13 cellular contexts compared by ENCODE assay signal in genomic region chr19:50378169-50378862, GRCh38. TPM values are rescaled to one million over a fixed set of nuclear protein-coding genes. Genes with fewer than 3 reads are reported as not detected.
A peak's percentile ranks its signal among the peaks of the same experiment; 100 is the strongest.
DNase-seq lines count a peak whose midpoint lies in the region; ATAC-seq and TF ChIP-seq lines count a peak whose summit lies in the region.
"Had no signal": no experiment of that assay in that cellular context is flagged by ENCODE, and none has a peak within 500 bp of the region (broad histone marks: within the 10 kb centered on the region; RNA-seq: fewer than 3 reads in every experiment).

No MANE protein-coding gene starts in this region.

- peak overlapping the region; percentile 100 for H3K27ac ChIP-seq in neutrophil
- H3K27ac ChIP-seq: KMS-11, ovary, testis had no signal

- TF ChIP-seq POLR2A in lower leg skin (IDR thresholded peaks at IDR 0.05): no peak

- H3K27ac Mint-ChIP-seq in activated CD4-positive, alpha-beta memory T cell treated with anti-CD3 and anti-CD28 coated beads for 36 hours: no peak overlapping the region
- no peak overlapping the region for H3K27ac Mint-ChIP-seq in activated CD4-positive, alpha-beta memory T cell treated with anti-CD3 and anti-CD28 coated beads, Interleukin-2, amount 10 ng/mL, durations not matched to agents 7 days and 5 days
- H3K27ac Mint-ChIP-seq in activated naive CD8-positive, alpha-beta T cell treated with anti-CD3 and anti-CD28 coated beads, Interleukin-2, amount 50 U/mL, for 24 hours: peak overlapping the region; percentile 52

- no peaks in the 10 kb centered on the region for H3K27me3 Mint-ChIP-seq in activated CD4-positive, alpha-beta memory T cell treated with anti-CD3 and anti-CD28 coated beads for 36 hours
- no peaks in the 10 kb centered on the region for H3K27me3 Mint-ChIP-seq in activated CD4-positive, alpha-beta memory T cell treated with anti-CD3 and anti-CD28 coated beads, Interleukin-2, amount 10 ng/mL, durations not matched to agents 7 days and 5 days
- no peaks in the 10 kb centered on the region for H3K27me3 Mint-ChIP-seq in activated naive CD8-positive, alpha-beta T cell treated with anti-CD3 and anti-CD28 coated beads, Interleukin-2, amount 50 U/mL, for 24 hours

- peaks cover 25% of the 10 kb centered on the region for H3K4me1 Mint-ChIP-seq in activated CD4-positive, alpha-beta memory T cell treated with anti-CD3 and anti-CD28 coated beads for 36 hours (ENCODE audit: low read depth)
- peaks cover 35% of the 10 kb centered on the region for H3K4me1 Mint-ChIP-seq in activated CD4-positive, alpha-beta memory T cell treated with anti-CD3 and anti-CD28 coated beads, Interleukin-2, amount 10 ng/mL, durations not matched to agents 7 days and 5 days
- H3K4me1 Mint-ChIP-seq in activated naive CD8-positive, alpha-beta T cell treated with anti-CD3 and anti-CD28 coated beads, Interleukin-2, amount 50 U/mL, for 24 hours: peaks cover 23% of the 10 kb centered on the region

- peaks cover 2 to 13% of the 10 kb centered on the region in 2 experiments for H3K4me1 ChIP-seq in neutrophil (ENCODE audit: control insufficient read depth in 1 of 2, insufficient read depth in 1 of 2, low read depth in 1 of 2, low read length in 1 of 2)

- no peaks in the 10 kb centered on the region for H3K9me3 ChIP-seq in neutrophil
- H3K9me3 ChIP-seq: ovary, testis had no signal

- intact Hi-C loops in activated CD4-positive, alpha-beta memory T cell treated with anti-CD3 and anti-CD28 coated beads for 36 hours (cut with micrococcal nuclease): no loop called here
- intact Hi-C loops in lower leg skin (cut with DNase I; ENCODE audit: low total_unique reads): no loop called here

- CTCF ChIA-PET in activated CD4-positive, alpha-beta memory T cell treated with anti-CD3 and anti-CD28 coated beads for 36 hours (lab: Charles Lee): no interaction called here
- CTCF ChIA-PET in activated CD4-positive, alpha-beta memory T cell treated with anti-CD3 and anti-CD28 coated beads, Interleukin-2, amount 10 ng/mL, durations not matched to agents 7 days and 5 days (lab: Charles Lee): no interaction called here

- no peak overlapping the region for H3K4me3 ChIP-seq in neutrophil (ENCODE audit: low read depth in 1 of 2, low read length in 1 of 2)
- no peak overlapping the region for H3K4me3 ChIP-seq in lower leg skin (ENCODE audit: low read depth, poor library complexity, severe bottlenecking)
- H3K4me3 ChIP-seq: ovary, testis had no signal

- H3K4me3 Mint-ChIP-seq in activated CD4-positive, alpha-beta memory T cell treated with anti-CD3 and anti-CD28 coated beads for 36 hours: peak overlapping the region; percentile 1
- no peak overlapping the region for H3K4me3 Mint-ChIP-seq in activated CD4-positive, alpha-beta memory T cell treated with anti-CD3 and anti-CD28 coated beads, Interleukin-2, amount 10 ng/mL, durations not matched to agents 7 days and 5 days
- H3K4me3 Mint-ChIP-seq in activated naive CD8-positive, alpha-beta T cell treated with anti-CD3 and anti-CD28 coated beads, Interleukin-2, amount 50 U/mL, for 24 hours: no peak overlapping the region

- WGBS in lower leg skin, 2 donors: 90% methylated on average over 32 to 34 of the region's 36 CpGs

- peaks cover 30% of the 10 kb centered on the region for H3K36me3 Mint-ChIP-seq in activated CD4-positive, alpha-beta memory T cell treated with anti-CD3 and anti-CD28 coated beads for 36 hours
- H3K36me3 Mint-ChIP-seq in activated CD4-positive, alpha-beta memory T cell treated with anti-CD3 and anti-CD28 coated beads, Interleukin-2, amount 10 ng/mL, durations not matched to agents 7 days and 5 days (ENCODE audit: low read depth): peaks cover 44% of the 10 kb centered on the region
- peaks cover 19% of the 10 kb centered on the region for H3K36me3 Mint-ChIP-seq in activated naive CD8-positive, alpha-beta T cell treated with anti-CD3 and anti-CD28 coated beads, Interleukin-2, amount 50 U/mL, for 24 hours (ENCODE audit: low read depth)

- ATAC-seq in activated naive CD8-positive, alpha-beta T cell treated with anti-CD3 and anti-CD28 coated beads, Interleukin-2, amount 50 U/mL, for 24 hours: no peak
- ATAC-seq in HG03196 (IDR thresholded peaks at IDR 0.05; ENCODE audit: unreplicated experiment): no peak

- no peaks in the 10 kb centered on the region for H3K9me3 Mint-ChIP-seq in activated CD4-positive, alpha-beta memory T cell treated with anti-CD3 and anti-CD28 coated beads for 36 hours
- no peaks in the 10 kb centered on the region for H3K9me3 Mint-ChIP-seq in activated CD4-positive, alpha-beta memory T cell treated with anti-CD3 and anti-CD28 coated beads, Interleukin-2, amount 10 ng/mL, durations not matched to agents 7 days and 5 days
- H3K9me3 Mint-ChIP-seq in activated naive CD8-positive, alpha-beta T cell treated with anti-CD3 and anti-CD28 coated beads, Interleukin-2, amount 50 U/mL, for 24 hours: no peaks in the 10 kb centered on the region

- H3K36me3 ChIP-seq in neutrophil: peaks cover 68% of the 10 kb centered on the region
- H3K36me3 ChIP-seq: ovary had no signal

- no peak for TF ChIP-seq CTCF in neutrophil (IDR thresholded peaks at IDR 0.05)
- TF ChIP-seq CTCF in lower leg skin (IDR thresholded peaks at IDR 0.05): no peak

- no peaks in the 10 kb centered on the region for H3K27me3 ChIP-seq in neutrophil
- H3K27me3 ChIP-seq: ovary, testis had no signal

- POLR2A ChIA-PET in activated CD4-positive, alpha-beta memory T cell treated with anti-CD3 and anti-CD28 coated beads for 36 hours (lab: Charles Lee): interaction anchor here (1.1 kb wide), 1 partner anchor 20 kb away, joined by 3 read pairs; no protein-coding TSS in a partner anchor
- POLR2A ChIA-PET in activated CD4-positive, alpha-beta memory T cell treated with anti-CD3 and anti-CD28 coated beads, Interleukin-2, amount 10 ng/mL, durations not matched to agents 7 days and 5 days (lab: Charles Lee): interaction anchor here (1.6 kb wide), 1 partner anchor 21 kb away, joined by 8 read pairs; no protein-coding TSS in a partner anchor

- DNase-seq in activated CD4-positive, alpha-beta memory T cell treated with anti-CD3 and anti-CD28 coated beads for 36 hours: no peak
- DNase-seq in activated CD4-positive, alpha-beta memory T cell treated with anti-CD3 and anti-CD28 coated beads, Interleukin-2, amount 10 ng/mL, durations not matched to agents 7 days and 5 days: no peak
- no peak for DNase-seq in activated naive CD8-positive, alpha-beta T cell treated with anti-CD3 and anti-CD28 coated beads, Interleukin-2, amount 50 U/mL, for 24 hours
- no peak for DNase-seq in lower leg skin (ENCODE audit: low spot score in 2 of 2)
- DNase-seq: mesenchymal stem cell, NCI-H1417 treated with DMSO at 0.1 percent for 48 hours, NCI-H446, testis had no signal

RNA-seq across cellular contexts. Expression of gene NR1H2, which starts 2.1 kb away (rescaled TPM):
- 10 to 100 TPM; 73.9 to 75.6 TPM for total RNA-seq in activated CD4-positive, alpha-beta memory T cell treated with anti-CD3 and anti-CD28 coated beads for 36 hours
- total RNA-seq in activated CD4-positive, alpha-beta memory T cell treated with anti-CD3 and anti-CD28 coated beads, Interleukin-2, amount 10 ng/mL, durations not matched to agents 7 days and 5 days: 10 to 100 TPM; 79.7 to 86.2 TPM
- total RNA-seq in lower leg skin: 100 to 1,000 TPM in 3 of 4 donors, 10 to 100 TPM in 1; 83.1 to 112 (median 103) TPM

RNA-seq across cellular contexts. Expression of gene POLD1, which starts 5.8 kb away (rescaled TPM):
- total RNA-seq in activated CD4-positive, alpha-beta memory T cell treated with anti-CD3 and anti-CD28 coated beads for 36 hours: 100 to 1,000 TPM; 190 to 191 TPM
- total RNA-seq in activated CD4-positive, alpha-beta memory T cell treated with anti-CD3 and anti-CD28 coated beads, Interleukin-2, amount 10 ng/mL, durations not matched to agents 7 days and 5 days: 100 to 1,000 TPM; 117 to 119 TPM
- 10 to 100 TPM; 16.8 to 26.6 (median 20.0) TPM for total RNA-seq in lower leg skin

RNA-seq across cellular contexts. Expression of gene NAPSA, which starts 12.9 kb away (rescaled TPM):
- 10 to 100 TPM; 88.8 to 99.8 TPM for total RNA-seq in activated CD4-positive, alpha-beta memory T cell treated with anti-CD3 and anti-CD28 coated beads for 36 hours
- total RNA-seq in activated CD4-positive, alpha-beta memory T cell treated with anti-CD3 and anti-CD28 coated beads, Interleukin-2, amount 10 ng/mL, durations not matched to agents 7 days and 5 days: 1 to 10 TPM; 3.2 to 3.9 TPM
- 1 to 10 TPM in 3 of 4 donors, under 1 TPM in 1; 0.51 to 5.9 (median 2.6) TPM for total RNA-seq in lower leg skin

RNA-seq across cellular contexts. Expression of gene SPIB, which starts 40.4 kb away (rescaled TPM):
- total RNA-seq in activated CD4-positive, alpha-beta memory T cell treated with anti-CD3 and anti-CD28 coated beads for 36 hours: under 1 TPM; 0.45 to 0.80 TPM
- total RNA-seq in activated CD4-positive, alpha-beta memory T cell treated with anti-CD3 and anti-CD28 coated beads, Interleukin-2, amount 10 ng/mL, durations not matched to agents 7 days and 5 days: under 1 TPM in 1 of 2 experiments, not detected in 1; 0.18 TPM
- not detected for total RNA-seq in lower leg skin
- total RNA-seq: fibroblast of villous mesenchyme had no signal

RNA-seq across cellular contexts. Expression of gene KCNC3, which starts 49.1 kb away (rescaled TPM):
- 1 to 10 TPM; 5.4 to 6.2 TPM for total RNA-seq in activated CD4-positive, alpha-beta memory T cell treated with anti-CD3 and anti-CD28 coated beads for 36 hours
- total RNA-seq in activated CD4-positive, alpha-beta memory T cell treated with anti-CD3 and anti-CD28 coated beads, Interleukin-2, amount 10 ng/mL, durations not matched to agents 7 days and 5 days: 1 to 10 TPM; 4.2 to 4.3 TPM
- 1 to 10 TPM in 3 of 4 donors, under 1 TPM in 1; 0.53 to 2.0 (median 1.7) TPM for total RNA-seq in lower leg skin
- total RNA-seq: fibroblast of villous mesenchyme had no signal

Comparison
In these comparisons a context has a peak if more than half of its experiments do, and no peak if none do; other contexts are left out.
1. RNA of gene NAPSA, which starts 12.9 kb away (total RNA-seq): 88.8 to 99.8 TPM in activated CD4-positive, alpha-beta memory T cell treated with anti-CD3 and anti-CD28 coated beads for 36 hours; 3.2 to 3.9 TPM in activated CD4-positive, alpha-beta memory T cell treated with anti-CD3 and anti-CD28 coated beads, Interleukin-2, amount 10 ng/mL, durations not matched to agents 7 days and 5 days and 0.51 to 5.9 TPM in lower leg skin; every median in the first group is over 10 times any median in the second.
2. RNA of gene POLD1, which starts 5.8 kb away (total RNA-seq): 190 to 191 TPM in activated CD4-positive, alpha-beta memory T cell treated with anti-CD3 and anti-CD28 coated beads for 36 hours and 117 to 119 TPM in activated CD4-positive, alpha-beta memory T cell treated with anti-CD3 and anti-CD28 coated beads, Interleukin-2, amount 10 ng/mL, durations not matched to agents 7 days and 5 days; 16.8 to 26.6 TPM in lower leg skin; every median in the first group is over 4 times any median in the second.